Comparison of ENCODE assay signal across 19 cellular contexts in the genomic region with DNA sequence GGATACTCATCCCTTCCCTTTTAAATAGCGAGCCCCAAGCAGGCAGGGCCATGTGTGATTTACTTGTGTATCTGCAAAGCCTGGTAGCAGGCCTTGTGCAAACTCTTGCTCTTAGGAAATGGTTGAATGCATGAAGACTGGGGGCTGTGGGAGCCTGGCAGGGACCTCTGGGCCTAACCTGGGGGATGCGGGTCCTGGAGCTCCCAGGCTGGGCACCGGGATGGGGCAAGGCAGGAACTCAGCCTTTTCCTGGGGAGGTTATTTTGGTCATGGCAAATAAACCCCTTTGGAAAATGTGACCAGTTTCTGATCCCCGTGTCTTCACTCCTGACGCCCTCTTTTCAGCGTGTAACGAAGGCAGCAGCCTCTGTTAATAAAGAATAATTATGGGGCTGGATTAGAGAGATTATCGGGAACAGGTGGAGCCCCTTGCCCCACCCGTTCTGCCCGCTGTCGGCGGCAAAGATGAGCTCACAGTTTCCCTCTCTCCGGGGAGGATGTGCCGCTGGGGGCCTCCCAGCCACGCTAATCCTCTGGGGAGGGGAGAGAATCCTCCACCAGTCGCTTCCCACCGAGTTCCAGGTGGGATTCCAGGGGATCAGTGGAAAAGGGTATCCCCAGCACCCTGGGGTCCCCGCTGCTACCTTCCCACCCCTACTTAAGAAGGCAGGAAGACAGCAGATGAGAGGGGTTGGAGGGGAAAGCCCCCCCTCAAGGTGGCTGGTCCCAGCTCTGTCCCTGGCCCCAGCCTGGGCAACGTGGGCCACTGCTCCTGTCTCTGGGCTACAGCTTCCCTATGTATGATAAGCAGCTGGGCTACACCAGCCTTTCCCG.
"Had no signal": no experiment of that assay in that cellular context is flagged by ENCODE, and none has a peak within 500 bp of the region (broad histone marks: within the 10 kb centered on the region; RNA-seq: fewer than 3 reads in every experiment).

No MANE protein-coding gene starts in this region.

- DNase-seq: activated CD4-positive, alpha-beta memory T cell treated with anti-CD3 and anti-CD28 coated beads, Interleukin-2, amount 10 ng/mL, durations not matched to agents 7 days and 5 days; activated CD4-positive, alpha-beta T cell treated with anti-CD3 and anti-CD28 coated beads for 1 hour; activated CD8-positive, alpha-beta memory T cell treated with anti-CD3 and anti-CD28 coated beads, Interleukin-2, amount 50 U/mL, for 48 hours; activated naive CD8-positive, alpha-beta T cell treated with anti-CD3 and anti-CD28 coated beads, Interleukin-2, amount 10 ng/mL, durations not matched to agents 7 days and 5 days; esophagus squamous epithelium; foreskin fibroblast; glutamatergic neuron; left cardiac atrium; lower lobe of right lung; naive B cell; occipital lobe; psoas muscle; stimulated activated CD4-positive, alpha-beta T cell treated with anti-CD3 and anti-CD28 coated beads, Interleukin-4, amount 100 ng/mL, for 1 hour; stimulated activated CD8-positive, alpha-beta memory T cell treated with anti-CD3 and anti-CD28 coated beads, Interleukin-4, amount 100 ng/mL, for 48 hours; stimulated activated naive CD8-positive, alpha-beta T cell treated with anti-CD3 and anti-CD28 coated beads, Interleukin-15, Interleukin-2, amounts not matched to agents 100 U/mL and 50 U/mL, for 24 hours had no signal

- H3K36me3 Mint-ChIP-seq: activated naive CD8-positive, alpha-beta T cell treated with anti-CD3 and anti-CD28 coated beads, Interleukin-2, amount 10 ng/mL, durations not matched to agents 7 days and 5 days; naive B cell; type B pancreatic cell had no signal

- H3K9me3 Mint-ChIP-seq: activated CD4-positive, alpha-beta memory T cell treated with anti-CD3 and anti-CD28 coated beads, Interleukin-2, amount 10 ng/mL, durations not matched to agents 7 days and 5 days; activated naive CD8-positive, alpha-beta T cell treated with anti-CD3 and anti-CD28 coated beads, Interleukin-2, amount 10 ng/mL, durations not matched to agents 7 days and 5 days; type B pancreatic cell had no signal

- H3K27ac Mint-ChIP-seq: activated CD4-positive, alpha-beta memory T cell treated with anti-CD3 and anti-CD28 coated beads, Interleukin-2, amount 10 ng/mL, durations not matched to agents 7 days and 5 days; activated naive CD8-positive, alpha-beta T cell treated with anti-CD3 and anti-CD28 coated beads, Interleukin-2, amount 10 ng/mL, durations not matched to agents 7 days and 5 days; naive B cell; type B pancreatic cell had no signal

- H3K4me1 Mint-ChIP-seq: activated CD4-positive, alpha-beta memory T cell treated with anti-CD3 and anti-CD28 coated beads, Interleukin-2, amount 10 ng/mL, durations not matched to agents 7 days and 5 days; activated naive CD8-positive, alpha-beta T cell treated with anti-CD3 and anti-CD28 coated beads, Interleukin-2, amount 10 ng/mL, durations not matched to agents 7 days and 5 days; naive B cell had no signal

- H3K4me1 ChIP-seq: breast epithelium, lower lobe of right lung, psoas muscle, suprapubic skin had no signal

- H3K36me3 ChIP-seq: breast epithelium, esophagus squamous epithelium, lower lobe of right lung, suprapubic skin had no signal

- H3K4me3 ChIP-seq: breast epithelium, dorsolateral prefrontal cortex, esophagus squamous epithelium, lower lobe of right lung, psoas muscle, suprapubic skin had no signal

- H3K9me3 ChIP-seq: breast epithelium, esophagus squamous epithelium, lower lobe of right lung, psoas muscle, suprapubic skin had no signal

- H3K27ac ChIP-seq: breast epithelium, dorsolateral prefrontal cortex, esophagus squamous epithelium, lower lobe of right lung, psoas muscle, suprapubic skin had no signal

- H3K4me3 Mint-ChIP-seq: activated CD4-positive, alpha-beta memory T cell treated with anti-CD3 and anti-CD28 coated beads, Interleukin-2, amount 10 ng/mL, durations not matched to agents 7 days and 5 days; activated naive CD8-positive, alpha-beta T cell treated with anti-CD3 and anti-CD28 coated beads, Interleukin-2, amount 10 ng/mL, durations not matched to agents 7 days and 5 days; naive B cell; type B pancreatic cell had no signal

- ATAC-seq: left cardiac atrium; lower lobe of right lung; psoas muscle; stimulated activated naive CD8-positive, alpha-beta T cell treated with anti-CD3 and anti-CD28 coated beads, Interleukin-15, Interleukin-2, amounts not matched to agents 100 U/mL and 50 U/mL, for 24 hours had no signal
